ENCODE assay signal across 17 cellular contexts in genomic region chr6:148288566-148288965, GRCh38. TPM values are rescaled to one million over a fixed set of nuclear protein-coding genes. Genes with fewer than 3 reads are reported as not detected.
DNase-seq lines count a peak whose midpoint lies in the region; ATAC-seq and TF ChIP-seq lines count a peak whose summit lies in the region.
"Had no signal": no experiment of that assay in that cellular context is flagged by ENCODE, and none has a peak within 500 bp of the region (broad histone marks: within the 10 kb centered on the region; RNA-seq: fewer than 3 reads in every experiment).

No MANE protein-coding gene starts in this region.

- TF ChIP-seq CTCF in chondrocyte (IDR thresholded peaks at IDR 0.05) (no peak), brain microvascular endothelial cell (IDR thresholded peaks at IDR 0.05; ENCODE audit: low read depth, low read length, missing control alignments) (no peak)

- H4K8ac ChIP-seq in mesenchymal stem cell (ENCODE audit: low read length): no peak overlapping the region

- no peaks in the 10 kb centered on the region for H3K27me3 ChIP-seq in mesenchymal stem cell (ENCODE audit: control insufficient read depth in 1 of 2, insufficient read depth in 1 of 2, low read length in 2 of 2)
- H3K27me3 ChIP-seq in subcutaneous abdominal adipose tissue (ENCODE audit: control insufficient read depth in 5 of 5, insufficient read depth in 4 of 5, low read length in 5 of 5): peaks cover 0 to 3% (median 0%) of the 10 kb centered on the region in 5 donors
- H3K27me3 ChIP-seq in brain microvascular endothelial cell (replicated peaks): no peaks in the 10 kb centered on the region
- H3K27me3 ChIP-seq: Peyer's patch had no signal

- no peak overlapping the region for H3K4me3 ChIP-seq in mesenchymal stem cell (ENCODE audit: insufficient read depth in 1 of 2, low read depth in 1 of 2, low read length in 2 of 2)
- H3K4me3 ChIP-seq in subcutaneous abdominal adipose tissue (ENCODE audit: low read depth in 1 of 5, low read length in 5 of 5): peak overlapping the region in 2 of 5 donors; percentile 16 to 51
- no peak overlapping the region for H3K4me3 ChIP-seq in brain microvascular endothelial cell (ENCODE audit: low read depth, low read length)
- H3K4me3 ChIP-seq: Peyer's patch had no signal

- H3K4me1 Mint-ChIP-seq in chondrocyte (ENCODE audit: low read depth): peaks cover 43% of the 10 kb centered on the region

- no peak overlapping the region for H3K9ac ChIP-seq in mesenchymal stem cell (ENCODE audit: low read length)
- no peak overlapping the region for H3K9ac ChIP-seq in subcutaneous abdominal adipose tissue (ENCODE audit: low read length in 5 of 5)

- no peak overlapping the region for H3K4me3 Mint-ChIP-seq in chondrocyte (ENCODE audit: unreplicated experiment)
- H3K4me3 Mint-ChIP-seq: CD8-positive, alpha-beta T cell had no signal

- H3K23ac ChIP-seq in mesenchymal stem cell (ENCODE audit: low read length in 2 of 2): no peak overlapping the region

- ATAC-seq in stimulated activated naive CD8-positive, alpha-beta T cell treated with anti-CD3 and anti-CD28 coated beads, Interleukin-15, Interleukin-2, amounts not matched to agents 100 U/mL and 50 U/mL, for 24 hours: no peak
- ATAC-seq: CD8-positive, alpha-beta T cell had no signal

- no peaks in the 10 kb centered on the region for H3K79me1 ChIP-seq in mesenchymal stem cell (replicated peaks; ENCODE audit: low read length, poor library complexity, severe bottlenecking)

- H3K27ac ChIP-seq in mesenchymal stem cell (ENCODE audit: low read length, poor library complexity, severe bottlenecking) (no peak overlapping the region), subcutaneous abdominal adipose tissue (ENCODE audit: low read depth, low read length) (peak overlapping the region; percentile 44), brain microvascular endothelial cell (no peak overlapping the region)
- H3K27ac ChIP-seq: Peyer's patch had no signal

- peak overlapping the region; percentile 47 for H3K27ac Mint-ChIP-seq in chondrocyte (ENCODE audit: unreplicated experiment)
- H3K27ac Mint-ChIP-seq: CD8-positive, alpha-beta T cell had no signal

- H3K36me3 ChIP-seq in mesenchymal stem cell (ENCODE audit: control insufficient read depth in 1 of 2, insufficient read depth in 2 of 2, low read depth in 1 of 2, low read length in 2 of 2) (peaks cover 0 to 36% of the 10 kb centered on the region in 2 experiments), subcutaneous abdominal adipose tissue (ENCODE audit: control insufficient read depth in 5 of 5, insufficient read depth in 5 of 5, low read length in 5 of 5) (no peaks in the 10 kb centered on the region), brain microvascular endothelial cell (replicated peaks) (peaks cover 4% of the 10 kb centered on the region)
- H3K36me3 ChIP-seq: Peyer's patch had no signal

- no peak overlapping the region for H2AFZ ChIP-seq in mesenchymal stem cell (ENCODE audit: low read depth, low read length)

- in situ Hi-C loops in brain microvascular endothelial cell (cut with HindIII; ENCODE audit: low pct_ligation_motif_present, low sequenced_read_pairs): no loop called here
- in situ Hi-C loops in KBM-7 (cut with MboI; ENCODE audit: low pct_unique_long_range_greater_than_20kb, low sequenced_read_pairs): no loop called here

- H2AK5ac ChIP-seq in mesenchymal stem cell (ENCODE audit: low read length, severe bottlenecking): no peak overlapping the region

- no peaks in the 10 kb centered on the region for H3K4me1 ChIP-seq in mesenchymal stem cell (ENCODE audit: control insufficient read depth, insufficient read depth, low read depth, low read length)
- peaks cover 0 to 25% (median 0%) of the 10 kb centered on the region in 5 donors for H3K4me1 ChIP-seq in subcutaneous abdominal adipose tissue (ENCODE audit: control insufficient read depth in 5 of 5, insufficient read depth in 5 of 5, low read length in 5 of 5)
- H3K4me1 ChIP-seq: Peyer's patch had no signal

- no peak overlapping the region for H2BK120ac ChIP-seq in mesenchymal stem cell (ENCODE audit: low read depth, low read length)

- H2BK12ac ChIP-seq in mesenchymal stem cell (ENCODE audit: low read length in 2 of 2): no peak overlapping the region

- H2BK5ac ChIP-seq in mesenchymal stem cell (ENCODE audit: low read depth, low read length, poor library complexity, severe bottlenecking): no peak overlapping the region

- H3K27me3 Mint-ChIP-seq in chondrocyte (ENCODE audit: low read depth): no peaks in the 10 kb centered on the region

- peaks cover 1% of the 10 kb centered on the region for H3K36me3 Mint-ChIP-seq in chondrocyte (ENCODE audit: low read depth)
- H3K36me3 Mint-ChIP-seq: CD8-positive, alpha-beta T cell had no signal

- H3K9me3 ChIP-seq in mesenchymal stem cell (ENCODE audit: control insufficient read depth, low read length): no peaks in the 10 kb centered on the region
- H3K9me3 ChIP-seq in subcutaneous abdominal adipose tissue (ENCODE audit: control insufficient read depth in 5 of 5, low read length in 5 of 5): no peaks in the 10 kb centered on the region
- H3K9me3 ChIP-seq: Peyer's patch had no signal

- peak; percentile 11 for DNase-seq in NCI-H2227 (lab: John Stamatoyannopoulos, UW; ENCODE audit: unreplicated experiment)
- DNase-seq in chondrocyte (ENCODE audit: low spot score): no peak
- no peak for DNase-seq in mesenchymal stem cell
- no peak for DNase-seq in stimulated activated naive CD8-positive, alpha-beta T cell treated with anti-CD3 and anti-CD28 coated beads, Interleukin-15, Interleukin-2, amounts not matched to agents 100 U/mL and 50 U/mL, for 24 hours
- DNase-seq in brain microvascular endothelial cell: no peak
- no peak for DNase-seq in KBM-7
- DNase-seq: CD8-positive, alpha-beta T cell; DMS79 treated with DMSO at 0.1 percent for 48 hours; GOT3; Karpas-422; MM.1S; NCI-H1105; NCI-H1694 treated with DMSO at 0.1 percent for 48 hours; NCI-H510A treated with DMSO at 0.1 percent for 48 hours; Peyer's patch; SIG-M5 had no signal

- no peak overlapping the region for H3K14ac ChIP-seq in mesenchymal stem cell (ENCODE audit: low read length in 2 of 2)

- no peak overlapping the region for H4K91ac ChIP-seq in mesenchymal stem cell (ENCODE audit: low read length)

- no peak overlapping the region for H2BK15ac ChIP-seq in mesenchymal stem cell (ENCODE audit: low read depth, poor library complexity, severe bottlenecking)

- WGBS in mesenchymal stem cell: 92% methylated on average over 5 of the region's 5 CpGs

- H3K9me3 Mint-ChIP-seq in chondrocyte (ENCODE audit: low read depth): no peaks in the 10 kb centered on the region
- H3K9me3 Mint-ChIP-seq: CD8-positive, alpha-beta T cell had no signal

- no peak overlapping the region for H3K4ac ChIP-seq in mesenchymal stem cell (ENCODE audit: low read depth in 1 of 2, low read length in 2 of 2)

- no peak overlapping the region for H3K4me2 ChIP-seq in mesenchymal stem cell (ENCODE audit: low read length, poor library complexity, severe bottlenecking)

- peak overlapping the region; percentile 10 to 69 for H3K18ac ChIP-seq in mesenchymal stem cell (ENCODE audit: low read depth in 1 of 2, low read length in 2 of 2)

RNA-seq across cellular contexts. Expression of gene SASH1, which starts 54.1 kb away (rescaled TPM):
- total RNA-seq in chondrocyte: 54.2 to 89.3 TPM (median 82.9 TPM) in 3 replicates
- polyA plus RNA-seq in mesenchymal stem cell (2013, experiment 1 of 2): 35.8 TPM
- 34.3 TPM for polyA plus RNA-seq in mesenchymal stem cell (2013, experiment 2 of 2)
